In the genomic region with DNA sequence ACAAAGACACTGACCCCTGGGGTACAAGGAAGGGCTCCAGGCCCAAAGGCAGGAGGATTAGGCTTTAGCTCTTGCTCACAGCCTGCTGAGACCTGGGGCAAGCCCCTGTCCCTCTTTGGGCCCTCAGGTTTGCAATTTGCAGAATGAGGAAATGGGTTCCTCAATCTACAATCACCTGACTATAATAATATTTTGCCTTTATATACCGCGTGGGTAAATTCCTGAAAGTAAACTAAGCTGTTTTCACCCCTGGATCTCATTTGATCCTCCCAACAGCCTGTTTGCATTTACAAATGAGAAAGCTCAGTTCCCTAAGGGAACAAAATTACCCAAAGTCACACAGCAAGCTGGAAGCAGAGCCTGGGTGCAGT, we compare ENCODE assay signal across 8 cellular contexts. TPM values are rescaled to one million over a fixed set of nuclear protein-coding genes. Genes with fewer than 3 reads are reported as not detected.
DNase-seq lines count a peak whose midpoint lies in the region; ATAC-seq and TF ChIP-seq lines count a peak whose summit lies in the region.

No MANE protein-coding gene starts in this region.

- H3K4me1 ChIP-seq in liver (ENCODE audit: control insufficient read depth in 4 of 4, insufficient read depth in 4 of 4, low read length in 3 of 4), result peaks cover 9 to 42% (median 34%) of the 10 kb centered on the region in 4 donors
- peaks cover 0 to 42% (median 31%) of the 10 kb centered on the region in 4 donors for H3K4me1 ChIP-seq in tibial artery

- H3K36me3 Mint-ChIP-seq in activated T-cell treated with anti-CD3 and anti-CD28 coated beads, Interleukin-2, amount 50 U/mL, for 24 hours (ENCODE audit: low read depth), result peaks cover 2% of the 10 kb centered on the region
- no peaks in the 10 kb centered on the region for H3K36me3 Mint-ChIP-seq in activated naive CD8-positive, alpha-beta T cell

- 72% methylated on average over 2 of the region's 2 CpGs for WGBS in liver

- H3K27me3 Mint-ChIP-seq in activated T-cell treated with anti-CD3 and anti-CD28 coated beads, Interleukin-2, amount 50 U/mL, for 24 hours, result no peaks in the 10 kb centered on the region
- H3K27me3 Mint-ChIP-seq in activated naive CD8-positive, alpha-beta T cell, result no peaks in the 10 kb centered on the region

- no peak for DNase-seq in activated T-cell treated with anti-CD3 and anti-CD28 coated beads, Interleukin-2, amount 50 U/mL, for 24 hours
- DNase-seq in activated T-cell treated with anti-CD3 and anti-CD28 coated beads, Interleukin-2, amount 50 U/mL, for 1 hour, result no peak
- no peak for DNase-seq in tibial artery
- no peak for DNase-seq in activated CD8-positive, alpha-beta memory T cell treated with anti-CD3 and anti-CD28 coated beads, Interleukin-2, amount 50 U/mL, for 48 hours
- no peak for DNase-seq in activated CD8-positive, alpha-beta memory T cell treated with anti-CD3 and anti-CD28 coated beads for 24 hours

- ATAC-seq in GM21825 (IDR thresholded peaks at IDR 0.05; ENCODE audit: unreplicated experiment), result no peak

- intact Hi-C loops in tibial artery (cut with DNase I; ENCODE audit: low total_unique reads), result loop anchor here (5.0 kb wide), 1 partner anchor 71 kb away; no protein-coding TSS in a partner anchor

- TF ChIP-seq RAD21 in liver (IDR thresholded peaks at IDR 0.05), result no peak

- H3K9me3 Mint-ChIP-seq in activated T-cell treated with anti-CD3 and anti-CD28 coated beads, Interleukin-2, amount 50 U/mL, for 24 hours, result no peaks in the 10 kb centered on the region
- H3K9me3 Mint-ChIP-seq in activated naive CD8-positive, alpha-beta T cell (ENCODE audit: low read depth), result no peaks in the 10 kb centered on the region

- H3K27me3 ChIP-seq in liver (ENCODE audit: control insufficient read depth in 4 of 4, insufficient read depth in 4 of 4, low read length in 3 of 4) (no peaks in the 10 kb centered on the region), tibial artery (no peaks in the 10 kb centered on the region)

- H3K27ac Mint-ChIP-seq in activated T-cell treated with anti-CD3 and anti-CD28 coated beads, Interleukin-2, amount 50 U/mL, for 24 hours, result peak overlapping the region; percentile 100
- H3K27ac Mint-ChIP-seq in activated naive CD8-positive, alpha-beta T cell, result peak overlapping the region; percentile 100

- peak overlapping the region; percentile 64 to 93 for H3K9ac ChIP-seq in liver (ENCODE audit: low read depth in 1 of 2, low read length in 2 of 2)

- H3K4me1 Mint-ChIP-seq in activated T-cell treated with anti-CD3 and anti-CD28 coated beads, Interleukin-2, amount 50 U/mL, for 24 hours (ENCODE audit: low read depth), result peaks cover 26% of the 10 kb centered on the region
- peaks cover 30% of the 10 kb centered on the region for H3K4me1 Mint-ChIP-seq in activated naive CD8-positive, alpha-beta T cell (ENCODE audit: low read depth)

- TF ChIP-seq CTCF in liver (IDR thresholded peaks at IDR 0.05; ENCODE audit: low read depth, low read length, missing input control) (no peak), tibial artery (IDR thresholded peaks at IDR 0.05) (no peak)

- H3K4me3 Mint-ChIP-seq in activated T-cell treated with anti-CD3 and anti-CD28 coated beads, Interleukin-2, amount 50 U/mL, for 24 hours, result peak overlapping the region; percentile 95
- peak overlapping the region; percentile 98 for H3K4me3 Mint-ChIP-seq in activated naive CD8-positive, alpha-beta T cell

- H3K27ac ChIP-seq in liver (ENCODE audit: low read depth in 1 of 2, low read length in 2 of 2) (peak overlapping the region; percentile 97 to 98), tibial artery (peak overlapping the region; percentile 75 to 86)

- H3K4me3 ChIP-seq in liver (ENCODE audit: low read depth in 1 of 3, low read length in 3 of 3), result no peak overlapping the region
- H3K4me3 ChIP-seq in tibial artery, result peak overlapping the region; percentile 55 to 63

- H3K9me3 ChIP-seq in liver (ENCODE audit: control insufficient read depth in 4 of 4, low read length in 3 of 4) (no peaks in the 10 kb centered on the region), tibial artery (no peaks in the 10 kb centered on the region)

- H3K36me3 ChIP-seq in liver (ENCODE audit: control insufficient read depth in 4 of 4, insufficient read depth in 3 of 4, low read depth in 1 of 4, low read length in 3 of 4), result no peaks in the 10 kb centered on the region
- no peaks in the 10 kb centered on the region for H3K36me3 ChIP-seq in tibial artery

TF ChIP-seq in liver, 16 proteins besides CTCF, POLR2A, EP300 and RAD21:
- TF ChIP-seq, protein P1, sequence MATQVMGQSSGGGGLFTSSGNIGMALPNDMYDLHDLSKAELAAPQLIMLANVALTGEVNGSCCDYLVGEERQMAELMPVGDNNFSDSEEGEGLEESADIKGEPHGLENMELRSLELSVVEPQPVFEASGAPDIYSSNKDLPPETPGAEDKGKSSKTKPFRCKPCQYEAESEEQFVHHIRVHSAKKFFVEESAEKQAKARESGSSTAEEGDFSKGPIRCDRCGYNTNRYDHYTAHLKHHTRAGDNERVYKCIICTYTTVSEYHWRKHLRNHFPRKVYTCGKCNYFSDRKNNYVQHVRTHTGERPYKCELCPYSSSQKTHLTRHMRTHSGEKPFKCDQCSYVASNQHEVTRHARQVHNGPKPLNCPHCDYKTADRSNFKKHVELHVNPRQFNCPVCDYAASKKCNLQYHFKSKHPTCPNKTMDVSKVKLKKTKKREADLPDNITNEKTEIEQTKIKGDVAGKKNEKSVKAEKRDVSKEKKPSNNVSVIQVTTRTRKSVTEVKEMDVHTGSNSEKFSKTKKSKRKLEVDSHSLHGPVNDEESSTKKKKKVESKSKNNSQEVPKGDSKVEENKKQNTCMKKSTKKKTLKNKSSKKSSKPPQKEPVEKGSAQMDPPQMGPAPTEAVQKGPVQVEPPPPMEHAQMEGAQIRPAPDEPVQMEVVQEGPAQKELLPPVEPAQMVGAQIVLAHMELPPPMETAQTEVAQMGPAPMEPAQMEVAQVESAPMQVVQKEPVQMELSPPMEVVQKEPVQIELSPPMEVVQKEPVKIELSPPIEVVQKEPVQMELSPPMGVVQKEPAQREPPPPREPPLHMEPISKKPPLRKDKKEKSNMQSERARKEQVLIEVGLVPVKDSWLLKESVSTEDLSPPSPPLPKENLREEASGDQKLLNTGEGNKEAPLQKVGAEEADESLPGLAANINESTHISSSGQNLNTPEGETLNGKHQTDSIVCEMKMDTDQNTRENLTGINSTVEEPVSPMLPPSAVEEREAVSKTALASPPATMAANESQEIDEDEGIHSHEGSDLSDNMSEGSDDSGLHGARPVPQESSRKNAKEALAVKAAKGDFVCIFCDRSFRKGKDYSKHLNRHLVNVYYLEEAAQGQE (IDR thresholded peaks at IDR 0.05), result no peak
- TF ChIP-seq TAF1 (conservative IDR thresholded peaks at IDR 0.05), result no peak

RNA-seq across cellular contexts. Expression of gene STARD10, which starts 0.8 kb away (rescaled TPM):
- total RNA-seq in liver, result 100 to 1,000 TPM in 1 of 2 donors, 10 to 100 TPM in 1; 70.5 to 176 TPM
- polyA plus RNA-seq in liver, result 100 to 1,000 TPM; 287 to 328 TPM

RNA-seq across cellular contexts. Expression of gene ATG16L2, which starts 21.1 kb away (rescaled TPM):
- 10 to 100 TPM in 1 of 2 donors, 1 to 10 TPM in 1; 5.7 to 17.8 TPM for total RNA-seq in liver
- polyA plus RNA-seq in liver, result 1 to 10 TPM; 4.7 to 9.0 TPM

RNA-seq across cellular contexts. Expression of gene ARAP1, which starts 40.9 kb away (rescaled TPM):
- total RNA-seq in liver, result 10 to 100 TPM; 59.8 to 77.8 TPM
- polyA plus RNA-seq in liver, result 10 to 100 TPM; 14.4 to 27.2 TPM

Comparison
In these comparisons a context has a peak if more than half of its experiments do, and no peak if none do; other contexts are left out.
1. H3K4me3 ChIP-seq: peak in tibial artery (2 of 2); none in liver (0 of 3).